In the genomic region with DNA sequence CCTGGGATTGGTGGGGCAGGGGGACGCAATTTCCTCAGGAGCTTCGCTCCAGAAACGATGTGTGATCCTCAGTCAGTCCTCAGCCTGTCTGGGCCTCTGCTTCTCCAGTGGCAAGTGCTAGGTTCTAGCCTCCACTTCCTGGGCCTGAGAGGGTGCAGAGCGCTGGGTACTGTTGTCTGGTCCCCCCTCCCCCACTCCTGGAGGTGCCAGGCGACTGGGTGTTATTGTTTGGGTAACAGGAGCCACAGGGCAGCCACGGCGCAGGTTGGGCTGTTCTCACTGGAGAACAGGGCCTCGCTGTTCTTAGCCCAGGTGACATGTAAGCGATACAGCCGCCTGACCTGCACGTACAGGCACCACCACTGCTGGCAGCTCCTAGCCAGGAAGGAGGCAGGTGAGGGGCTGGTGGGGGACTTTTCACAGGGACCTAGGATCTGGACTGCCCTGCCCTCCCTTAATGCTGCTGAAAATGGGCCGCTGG, we compare ENCODE assay signal across 1 cellular context.
TF ChIP-seq lines count a peak whose summit lies in the region.

No MANE protein-coding gene starts in this region.

TF ChIP-seq in GM12878, 131 proteins besides CTCF, POLR2A, EP300 and RAD21:
- TF ChIP-seq, protein P1, sequence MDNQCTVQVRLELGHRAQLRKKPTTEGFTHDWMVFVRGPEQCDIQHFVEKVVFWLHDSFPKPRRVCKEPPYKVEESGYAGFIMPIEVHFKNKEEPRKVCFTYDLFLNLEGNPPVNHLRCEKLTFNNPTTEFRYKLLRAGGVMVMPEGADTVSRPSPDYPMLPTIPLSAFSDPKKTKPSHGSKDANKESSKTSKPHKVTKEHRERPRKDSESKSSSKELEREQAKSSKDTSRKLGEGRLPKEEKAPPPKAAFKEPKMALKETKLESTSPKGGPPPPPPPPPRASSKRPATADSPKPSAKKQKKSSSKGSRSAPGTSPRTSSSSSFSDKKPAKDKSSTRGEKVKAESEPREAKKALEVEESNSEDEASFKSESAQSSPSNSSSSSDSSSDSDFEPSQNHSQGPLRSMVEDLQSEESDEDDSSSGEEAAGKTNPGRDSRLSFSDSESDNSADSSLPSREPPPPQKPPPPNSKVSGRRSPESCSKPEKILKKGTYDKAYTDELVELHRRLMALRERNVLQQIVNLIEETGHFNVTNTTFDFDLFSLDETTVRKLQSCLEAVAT (IDR thresholded peaks at IDR 0.05): peak; percentile 24; the same call in 1 of the 2 replicates
- TF ChIP-seq ZBTB33 (IDR thresholded peaks at IDR 0.05) (no peak), PAX8 (IDR thresholded peaks at IDR 0.05) (no peak), NR2C1 (IDR thresholded peaks at IDR 0.05) (no peak)
